ENCODE assay signal across 1 cellular context in genomic region chr19:48720613-48721296, GRCh38.
TF ChIP-seq lines count a peak whose summit lies in the region.

No MANE protein-coding gene starts in this region.

TF ChIP-seq in H1, 55 proteins besides CTCF, POLR2A, EP300 and RAD21:
- peak; percentile 93 for TF ChIP-seq SP1 (IDR thresholded peaks at IDR 0.05; ENCODE audit: low read depth, low read length)
- peak; percentile 49 for TF ChIP-seq KDM4A (IDR thresholded peaks at IDR 0.05; ENCODE audit: low read depth, low read length, severe bottlenecking)
- peak; percentile 82 for TF ChIP-seq TEAD4 (IDR thresholded peaks at IDR 0.05; ENCODE audit: low read depth, low read length)
- peak; percentile 17; the same call in 1 of the 2 replicates for TF ChIP-seq TBP (IDR thresholded peaks at IDR 0.05; ENCODE audit: low read depth, low read length)
- peak; percentile 24; the same call in 1 of the 2 replicates for TF ChIP-seq SP2 (IDR thresholded peaks at IDR 0.05; ENCODE audit: low read length)
- no peak for TF ChIP-seq BACH1 (IDR thresholded peaks at IDR 0.05; ENCODE audit: low read length)
- TF ChIP-seq CHD1 (IDR thresholded peaks at IDR 0.05; ENCODE audit: low read depth, low read length): no peak
- TF ChIP-seq BCL11A (IDR thresholded peaks at IDR 0.05; ENCODE audit: low read depth in 2 of 2, low read length in 2 of 2): no peak
- no peak for TF ChIP-seq HDAC2 (IDR thresholded peaks at IDR 0.05; ENCODE audit: borderline replicate concordance in 1 of 2, low read depth in 2 of 2, low read length in 2 of 2)
- no peak for TF ChIP-seq SUZ12 (IDR thresholded peaks at IDR 0.05; ENCODE audit: low read length)
- TF ChIP-seq CTBP2 (IDR thresholded peaks at IDR 0.05; ENCODE audit: borderline replicate concordance, insufficient read depth, insufficient read length, low read length): no peak
- TF ChIP-seq SAP30 (IDR thresholded peaks at IDR 0.05; ENCODE audit: insufficient read depth, insufficient replicate concordance, low read length): peak; percentile 70
- TF ChIP-seq, protein P1, sequence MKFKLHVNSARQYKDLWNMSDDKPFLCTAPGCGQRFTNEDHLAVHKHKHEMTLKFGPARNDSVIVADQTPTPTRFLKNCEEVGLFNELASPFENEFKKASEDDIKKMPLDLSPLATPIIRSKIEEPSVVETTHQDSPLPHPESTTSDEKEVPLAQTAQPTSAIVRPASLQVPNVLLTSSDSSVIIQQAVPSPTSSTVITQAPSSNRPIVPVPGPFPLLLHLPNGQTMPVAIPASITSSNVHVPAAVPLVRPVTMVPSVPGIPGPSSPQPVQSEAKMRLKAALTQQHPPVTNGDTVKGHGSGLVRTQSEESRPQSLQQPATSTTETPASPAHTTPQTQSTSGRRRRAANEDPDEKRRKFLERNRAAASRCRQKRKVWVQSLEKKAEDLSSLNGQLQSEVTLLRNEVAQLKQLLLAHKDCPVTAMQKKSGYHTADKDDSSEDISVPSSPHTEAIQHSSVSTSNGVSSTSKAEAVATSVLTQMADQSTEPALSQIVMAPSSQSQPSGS (IDR thresholded peaks at IDR 0.05; ENCODE audit: low read length): peak; percentile 27; the same call in 1 of the 2 replicates
- no peak for TF ChIP-seq NANOG (IDR thresholded peaks at IDR 0.05; ENCODE audit: insufficient read depth, low read depth, low read length, poor library complexity, severe bottlenecking)
- TF ChIP-seq CHD2 (IDR thresholded peaks at IDR 0.05; ENCODE audit: low read length): peak; percentile 81
- peak; percentile 69 to 70; a peak in 2 of 4 replicates for TF ChIP-seq SIN3A (conservative IDR thresholded peaks at IDR 0.05 in 1 of 2, IDR thresholded peaks at IDR 0.05 in 1 of 2; ENCODE audit: low read depth in 1 of 2, low read length in 2 of 2)
- TF ChIP-seq POU5F1 (IDR thresholded peaks at IDR 0.05; ENCODE audit: low read depth, low read length): no peak
- 0 out of 2 replicates have a peak, but pooled peaks have one; percentile 24 for TF ChIP-seq TAF1 (IDR thresholded peaks at IDR 0.05; ENCODE audit: low read depth, low read length)
- TF ChIP-seq SIX5 (IDR thresholded peaks at IDR 0.05; ENCODE audit: low read depth, low read length): peak; percentile 100
- TF ChIP-seq, protein P2, sequence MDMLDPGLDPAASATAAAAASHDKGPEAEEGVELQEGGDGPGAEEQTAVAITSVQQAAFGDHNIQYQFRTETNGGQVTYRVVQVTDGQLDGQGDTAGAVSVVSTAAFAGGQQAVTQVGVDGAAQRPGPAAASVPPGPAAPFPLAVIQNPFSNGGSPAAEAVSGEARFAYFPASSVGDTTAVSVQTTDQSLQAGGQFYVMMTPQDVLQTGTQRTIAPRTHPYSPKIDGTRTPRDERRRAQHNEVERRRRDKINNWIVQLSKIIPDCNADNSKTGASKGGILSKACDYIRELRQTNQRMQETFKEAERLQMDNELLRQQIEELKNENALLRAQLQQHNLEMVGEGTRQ (IDR thresholded peaks at IDR 0.05; ENCODE audit: low read length): peak; percentile 10; the same call in 1 of the 2 replicates
- TF ChIP-seq, protein P3, sequence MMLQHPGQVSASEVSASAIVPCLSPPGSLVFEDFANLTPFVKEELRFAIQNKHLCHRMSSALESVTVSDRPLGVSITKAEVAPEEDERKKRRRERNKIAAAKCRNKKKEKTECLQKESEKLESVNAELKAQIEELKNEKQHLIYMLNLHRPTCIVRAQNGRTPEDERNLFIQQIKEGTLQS (IDR thresholded peaks at IDR 0.05; ENCODE audit: insufficient read depth, low read depth, low read length): 0 out of 2 replicates have a peak, but pooled peaks have one; percentile 66
- no peak for TF ChIP-seq CEBPB (IDR thresholded peaks at IDR 0.05; ENCODE audit: low read depth, low read length)
- TF ChIP-seq YY1 (IDR thresholded peaks at IDR 0.05; ENCODE audit: low read depth, low read length): peak; percentile 15; the same call in 1 of the 2 replicates
- no peak for TF ChIP-seq EZH2 (IDR thresholded peaks at IDR 0.05; ENCODE audit: low read depth, low read length, severe bottlenecking)
- peak; percentile 68 for TF ChIP-seq PHF8 (conservative IDR thresholded peaks at IDR 0.05; ENCODE audit: low read depth, low read length)
- TF ChIP-seq SP4 (IDR thresholded peaks at IDR 0.05; ENCODE audit: low read length): peak; percentile 30; the same call in 1 of the 2 replicates
- peak; percentile 44; the same call in 1 of the 2 replicates for TF ChIP-seq NRF1 (IDR thresholded peaks at IDR 0.05; ENCODE audit: low read depth, low read length)
